Comparison of ENCODE assay signal across 8 cellular contexts in the genomic region with DNA sequence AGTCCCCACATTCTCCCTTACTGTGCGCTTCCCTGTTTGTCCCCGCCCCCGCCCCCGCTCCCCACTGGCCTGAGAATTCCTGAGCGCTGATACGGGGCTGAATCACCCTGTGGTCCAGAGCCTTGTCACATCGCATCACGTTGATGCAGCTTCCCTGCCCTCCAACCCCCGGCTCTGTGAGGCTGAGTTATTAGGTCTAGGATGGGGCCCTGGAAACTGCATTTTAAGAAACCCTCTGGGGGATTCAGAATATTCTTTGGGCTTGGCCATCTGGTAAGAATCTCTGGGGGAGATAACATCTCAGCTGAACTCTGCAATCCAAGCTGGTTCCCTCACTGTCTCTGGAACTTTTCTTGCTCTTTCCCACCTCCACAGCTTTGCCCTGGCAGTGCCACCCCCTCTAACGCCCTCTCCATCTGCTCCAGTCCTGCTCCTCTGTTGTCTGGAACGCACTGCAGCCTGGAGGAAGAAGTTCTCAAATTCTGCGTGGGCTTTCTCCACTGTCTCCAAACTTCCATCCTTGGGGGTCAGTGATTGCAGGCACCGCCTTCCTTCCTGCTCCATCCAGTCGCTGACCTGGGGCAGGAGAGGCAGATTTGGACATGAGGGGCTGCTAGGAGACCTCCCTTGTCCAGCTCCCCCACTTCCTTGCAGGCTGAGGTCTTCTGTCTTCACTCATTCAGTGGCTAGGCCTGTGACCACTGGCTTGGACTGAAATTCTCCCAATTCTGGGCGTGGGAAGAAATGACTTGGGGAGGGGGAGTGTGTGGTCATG. TPM values are rescaled to one million over a fixed set of nuclear protein-coding genes. Genes with fewer than 3 reads are reported as not detected.
DNase-seq lines count a peak whose midpoint lies in the region; TF ChIP-seq lines count a peak whose summit lies in the region.
"Had no signal": no experiment of that assay in that cellular context is flagged by ENCODE, and none has a peak within 500 bp of the region (broad histone marks: within the 10 kb centered on the region; RNA-seq: fewer than 3 reads in every experiment).

No MANE protein-coding gene starts in this region.

- H3K4me3 ChIP-seq in HEK293 (ENCODE audit: low read depth, low read length) (no peak overlapping the region), ascending aorta (no peak overlapping the region), tibial artery (no peak overlapping the region)

- no peak overlapping the region for H3K27ac ChIP-seq in HEK293 (ENCODE audit: extremely low read depth, low read depth, low read length)
- H3K27ac ChIP-seq in ascending aorta = peak overlapping the region; percentile 54 to 68
- H3K27ac ChIP-seq in tibial artery = peak overlapping the region; percentile 80 to 82

- H3K9me3 Mint-ChIP-seq in type B pancreatic cell = no peaks in the 10 kb centered on the region
- H3K9me3 Mint-ChIP-seq: activated T-cell treated with anti-CD3 and anti-CD28 coated beads, Interleukin-2, amount 50 U/mL, for 72 hours had no signal

- intact Hi-C loops in ascending aorta (cut with DNase I) = loop anchor here (2.0 kb wide), 1 partner anchor 45 kb away; no protein-coding TSS in a partner anchor
- intact Hi-C loops in tibial artery (cut with DNase I; ENCODE audit: low total_unique reads) = loop anchor here (5.0 kb wide), 1 partner anchor 46 kb away; no protein-coding TSS in a partner anchor

- H3K36me3 ChIP-seq in HEK293 (ENCODE audit: control insufficient read depth in 2 of 2, insufficient read depth in 1 of 2, low read length in 2 of 2) (no peaks in the 10 kb centered on the region), ascending aorta (peaks cover 0 to 10% of the 10 kb centered on the region in 2 donors), tibial artery (no peaks in the 10 kb centered on the region)

- H3K4me1 ChIP-seq in HEK293 (ENCODE audit: control insufficient read depth, insufficient read depth, low read length) (no peaks in the 10 kb centered on the region), ascending aorta (peaks cover 0 to 8% of the 10 kb centered on the region in 2 donors), tibial artery (peaks cover 0 to 27% (median 19%) of the 10 kb centered on the region in 4 donors)

- POLR2A ChIA-PET in HEK293 (lab: Yijun Ruan, JAX) = interaction anchor here (0.6 kb wide), 1 partner anchor 98 kb away, joined by 4 read pairs; no protein-coding TSS in a partner anchor

- DNase-seq in ascending aorta (ENCODE audit: low spot score in 2 of 2) (peak; percentile 27 to 90), hepatic stellate cell (ENCODE audit: low spot score) (peak; percentile 99), tibial artery (peak; percentile 58 to 89), type B pancreatic cell (ENCODE audit: extremely low spot score, unreplicated experiment) (no peak), NCI-H510A (lab: John Stamatoyannopoulos, UW) (no peak), NCI-H69 (lab: John Stamatoyannopoulos, UW) (no peak)
- DNase-seq: activated T-cell treated with anti-CD3 and anti-CD28 coated beads, Interleukin-2, amount 50 U/mL, for 72 hours had no signal

- H3K4me3 Mint-ChIP-seq in type B pancreatic cell = no peak overlapping the region
- H3K4me3 Mint-ChIP-seq: activated T-cell treated with anti-CD3 and anti-CD28 coated beads, Interleukin-2, amount 50 U/mL, for 72 hours had no signal

- peaks cover 35% of the 10 kb centered on the region for H3K4me1 Mint-ChIP-seq in type B pancreatic cell (ENCODE audit: unreplicated experiment)

- H3K27me3 Mint-ChIP-seq in type B pancreatic cell = peaks cover 4% of the 10 kb centered on the region

- TF ChIP-seq CTCF in HEK293 (tag by site-specific recombination; IDR thresholded peaks at IDR 0.05) = no peak
- no peak for TF ChIP-seq CTCF in ascending aorta (IDR thresholded peaks at IDR 0.05)
- TF ChIP-seq CTCF in tibial artery (IDR thresholded peaks at IDR 0.05) = no peak
- TF ChIP-seq CTCF in type B pancreatic cell (conservative IDR thresholded peaks at IDR 0.05) = no peak

- no peaks in the 10 kb centered on the region for H3K36me3 Mint-ChIP-seq in type B pancreatic cell

- no peak overlapping the region for H3K27ac Mint-ChIP-seq in type B pancreatic cell
- H3K27ac Mint-ChIP-seq: activated T-cell treated with anti-CD3 and anti-CD28 coated beads, Interleukin-2, amount 50 U/mL, for 72 hours had no signal

- CTCF ChIA-PET in HEK293 (lab: Yijun Ruan, JAX) = interaction anchor here (0.5 to 9.9 kb wide), 8 partner anchors 45 to 654 kb away, joined by 3 to 220 read pairs (median 3); no protein-coding TSS in a partner anchor

- H3K9me3 ChIP-seq in HEK293 (ENCODE audit: control insufficient read depth, insufficient read depth, low read depth, low read length) = no peaks in the 10 kb centered on the region
- H3K9me3 ChIP-seq in ascending aorta = no peaks in the 10 kb centered on the region
- H3K9me3 ChIP-seq in tibial artery = no peaks in the 10 kb centered on the region

- H3K27me3 ChIP-seq in ascending aorta (no peaks in the 10 kb centered on the region), tibial artery (no peaks in the 10 kb centered on the region)

TF ChIP-seq in HEK293, 187 proteins besides CTCF, POLR2A, EP300 and RAD21:
- TF ChIP-seq, protein P1, sequence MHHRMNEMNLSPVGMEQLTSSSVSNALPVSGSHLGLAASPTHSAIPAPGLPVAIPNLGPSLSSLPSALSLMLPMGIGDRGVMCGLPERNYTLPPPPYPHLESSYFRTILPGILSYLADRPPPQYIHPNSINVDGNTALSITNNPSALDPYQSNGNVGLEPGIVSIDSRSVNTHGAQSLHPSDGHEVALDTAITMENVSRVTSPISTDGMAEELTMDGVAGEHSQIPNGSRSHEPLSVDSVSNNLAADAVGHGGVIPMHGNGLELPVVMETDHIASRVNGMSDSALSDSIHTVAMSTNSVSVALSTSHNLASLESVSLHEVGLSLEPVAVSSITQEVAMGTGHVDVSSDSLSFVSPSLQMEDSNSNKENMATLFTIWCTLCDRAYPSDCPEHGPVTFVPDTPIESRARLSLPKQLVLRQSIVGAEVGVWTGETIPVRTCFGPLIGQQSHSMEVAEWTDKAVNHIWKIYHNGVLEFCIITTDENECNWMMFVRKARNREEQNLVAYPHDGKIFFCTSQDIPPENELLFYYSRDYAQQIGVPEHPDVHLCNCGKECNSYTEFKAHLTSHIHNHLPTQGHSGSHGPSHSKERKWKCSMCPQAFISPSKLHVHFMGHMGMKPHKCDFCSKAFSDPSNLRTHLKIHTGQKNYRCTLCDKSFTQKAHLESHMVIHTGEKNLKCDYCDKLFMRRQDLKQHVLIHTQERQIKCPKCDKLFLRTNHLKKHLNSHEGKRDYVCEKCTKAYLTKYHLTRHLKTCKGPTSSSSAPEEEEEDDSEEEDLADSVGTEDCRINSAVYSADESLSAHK (tag by site-specific recombination; IDR thresholded peaks at IDR 0.05) = 0 out of 2 replicates have a peak, but pooled peaks have one; percentile 17
- TF ChIP-seq ZNF2 (tag by site-specific recombination; IDR thresholded peaks at IDR 0.05) (no peak), ZBTB6 (tag by site-specific recombination; IDR thresholded peaks at IDR 0.05) (no peak), EGR2 (tag by site-specific recombination; IDR thresholded peaks at IDR 0.05; ENCODE audit: low read depth) (peak; percentile 77), OSR2 (tag by site-specific recombination; IDR thresholded peaks at IDR 0.05) (no peak), ZFHX2 (tag by site-specific recombination; conservative IDR thresholded peaks at IDR 0.05) (peak; percentile 54)

RNA-seq across cellular contexts. Expression of gene KIAA1755, which starts 42.6 kb away (rescaled TPM):
- 15.2 TPM for total RNA-seq in ascending aorta
- total RNA-seq in type B pancreatic cell (ENCODE audit: low replicate concordance) = 4.7 TPM in 1 of 2 replicates, not detected in the other
- total RNA-seq: activated T-cell treated with anti-CD3 and anti-CD28 coated beads, Interleukin-2, amount 50 U/mL, for 72 hours had no signal

RNA-seq across cellular contexts. Expression of gene TGM2, which starts 52.9 kb away (rescaled TPM):
- total RNA-seq in ascending aorta (529 TPM), type B pancreatic cell (ENCODE audit: low replicate concordance) (28.6 and 31.7 TPM in 2 replicates)

Comparison
In these comparisons a context has a peak if more than half of its experiments do, and no peak if none do; other contexts are left out.
1. DNase-seq: peak in ascending aorta (2 of 2), hepatic stellate cell (single experiment) and tibial artery (2 of 2); none in type B pancreatic cell (single experiment), NCI-H510A (single experiment) and NCI-H69 (single experiment).
2. RNA of gene TGM2, which starts 52.9 kb away (total RNA-seq): 529 TPM in ascending aorta (single experiment); 28.6 to 31.7 TPM in type B pancreatic cell; every median in the first group is over 10 times any median in the second.